In the genomic region with DNA sequence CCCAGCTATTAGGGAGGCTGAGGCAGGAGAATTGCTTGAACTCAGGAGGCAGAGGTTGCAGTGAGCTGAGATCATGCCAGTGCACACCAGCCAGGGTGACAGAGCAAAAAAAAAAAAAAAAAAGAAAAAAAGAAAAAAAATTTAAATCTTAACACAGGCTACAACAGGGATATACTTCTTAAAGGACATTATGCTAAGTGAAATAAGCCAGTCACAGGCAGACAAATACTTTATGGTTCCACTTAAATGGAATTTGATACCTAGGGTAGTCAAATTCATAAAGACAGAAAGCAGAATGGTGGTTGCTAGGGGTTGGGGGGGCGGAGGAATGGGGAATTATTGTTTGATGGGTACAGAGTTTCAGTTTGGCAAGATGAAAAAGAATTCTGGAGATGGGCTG, we compare ENCODE assay signal across 17 cellular contexts.
"Had no signal": no experiment of that assay in that cellular context is flagged by ENCODE, and none has a peak within 500 bp of the region (broad histone marks: within the 10 kb centered on the region; RNA-seq: fewer than 3 reads in every experiment).

No MANE protein-coding gene starts in this region.

- ATAC-seq: T-helper 17 cell had no signal

- H3K27ac Mint-ChIP-seq: T-helper 17 cell had no signal

- H3K4me3 Mint-ChIP-seq: T-helper 17 cell had no signal

- H3K27me3 Mint-ChIP-seq: T-helper 17 cell had no signal

- DNase-seq: KBM-7, MV-4-11, NCI-H1048, NCI-H1105, NCI-H1436 treated with DMSO at 0.1 percent for 48 hours, NCI-H1694, NCI-H187 treated with DMSO at 0.1 percent for 48 hours, NCI-H2029 treated with DMSO at 0.1 percent for 48 hours, NCI-H2171, NCI-H345, NCI-H446 treated with DMSO at 0.1 percent for 48 hours, NCI-H510A treated with DMSO at 0.1 percent for 48 hours, Right ventricle myocardium superior, RPMI8226, SIG-M5, T-helper 1 cell, T-helper 17 cell had no signal
